Comparison of ENCODE assay signal across 19 cellular contexts in the genomic region with DNA sequence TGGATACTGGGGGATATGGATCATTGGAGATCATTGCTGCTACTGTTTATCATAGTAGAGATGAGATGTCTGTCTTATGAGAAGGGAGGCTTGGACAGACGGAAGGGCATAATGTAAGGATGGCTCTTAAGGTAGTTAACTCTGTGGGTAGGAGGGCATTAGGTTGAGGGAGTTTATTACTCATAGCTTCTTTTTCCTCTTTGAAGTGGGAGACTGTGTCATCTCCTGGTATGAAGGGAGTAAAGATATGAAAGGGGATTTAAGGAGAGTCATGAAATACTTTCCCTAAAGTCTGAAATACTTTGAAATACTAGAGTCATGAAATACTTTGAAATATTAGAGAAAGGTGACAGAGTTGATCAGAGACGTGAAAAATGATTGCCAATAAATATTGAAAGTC.
"Had no signal": no experiment of that assay in that cellular context is flagged by ENCODE, and none has a peak within 500 bp of the region (broad histone marks: within the 10 kb centered on the region; RNA-seq: fewer than 3 reads in every experiment).

No MANE protein-coding gene starts in this region.

- H3K27ac Mint-ChIP-seq: activated naive CD4-positive, alpha-beta T cell treated with anti-CD3 and anti-CD28 coated beads, Interleukin-2, amount 10 ng/mL, durations not matched to agents 7 days and 5 days; activated naive CD8-positive, alpha-beta T cell treated with anti-CD3 and anti-CD28 coated beads, Interleukin-2, amount 50 U/mL, for 24 hours; naive thymus-derived CD8-positive, alpha-beta T cell; stimulated activated effector memory CD8-positive, alpha-beta T cell treated with anti-CD3 and anti-CD28 coated beads, Interleukin-12 subunit alpha, Interleukin-12 subunit beta, amount 100 ng/mL, for 72 hours had no signal

- FAIRE-seq: bronchial epithelial cell, endothelial cell of umbilical vein had no signal

- H3K4me3 ChIP-seq: esophagus muscularis mucosa, lower lobe of right lung, right lobe of liver, stomach, upper lobe of left lung had no signal

- H3K36me3 Mint-ChIP-seq: activated naive CD4-positive, alpha-beta T cell treated with anti-CD3 and anti-CD28 coated beads, Interleukin-2, amount 10 ng/mL, durations not matched to agents 7 days and 5 days; stimulated activated effector memory CD8-positive, alpha-beta T cell treated with anti-CD3 and anti-CD28 coated beads, Interleukin-12 subunit alpha, Interleukin-12 subunit beta, amount 100 ng/mL, for 72 hours had no signal

- DNase-seq: activated CD4-positive, alpha-beta T cell treated with anti-CD3 and anti-CD28 coated beads, Interleukin-2, amount 50 U/mL, for 1 hour; activated CD8-positive, alpha-beta memory T cell treated with anti-CD3 and anti-CD28 coated beads, Interleukin-2, amount 50 U/mL, for 4 hours; activated naive CD4-positive, alpha-beta T cell treated with anti-CD3 and anti-CD28 coated beads, Interleukin-2, amount 10 ng/mL, durations not matched to agents 7 days and 5 days; activated naive CD8-positive, alpha-beta T cell treated with anti-CD3 and anti-CD28 coated beads, Interleukin-2, amount 50 U/mL, for 24 hours; activated T-cell treated with anti-CD3 and anti-CD28 coated beads, Interleukin-2, amount 50 U/mL, for 4 hours; cerebellar nuclear complex; effector memory CD4-positive, alpha-beta T cell; lower lobe of right lung; naive thymus-derived CD8-positive, alpha-beta T cell; right lobe of liver; stimulated activated CD4-positive, alpha-beta T cell treated with anti-CD3 and anti-CD28 coated beads, Interleukin-4, amount 100 ng/mL, for 24 hours; stomach; T1000; upper lobe of left lung had no signal

- H3K27ac ChIP-seq: esophagus muscularis mucosa, lower lobe of right lung, right lobe of liver, stomach, upper lobe of left lung had no signal

- H3K27me3 Mint-ChIP-seq: activated naive CD4-positive, alpha-beta T cell treated with anti-CD3 and anti-CD28 coated beads, Interleukin-2, amount 10 ng/mL, durations not matched to agents 7 days and 5 days had no signal

- H3K4me1 Mint-ChIP-seq: activated naive CD4-positive, alpha-beta T cell treated with anti-CD3 and anti-CD28 coated beads, Interleukin-2, amount 10 ng/mL, durations not matched to agents 7 days and 5 days; activated naive CD8-positive, alpha-beta T cell treated with anti-CD3 and anti-CD28 coated beads, Interleukin-2, amount 50 U/mL, for 24 hours; naive thymus-derived CD8-positive, alpha-beta T cell; stimulated activated effector memory CD8-positive, alpha-beta T cell treated with anti-CD3 and anti-CD28 coated beads, Interleukin-12 subunit alpha, Interleukin-12 subunit beta, amount 100 ng/mL, for 72 hours had no signal

- H3K9me3 ChIP-seq: esophagus muscularis mucosa, lower lobe of right lung, right lobe of liver, stomach, upper lobe of left lung had no signal

- H3K4me3 Mint-ChIP-seq: activated naive CD4-positive, alpha-beta T cell treated with anti-CD3 and anti-CD28 coated beads, Interleukin-2, amount 10 ng/mL, durations not matched to agents 7 days and 5 days; activated naive CD8-positive, alpha-beta T cell treated with anti-CD3 and anti-CD28 coated beads, Interleukin-2, amount 50 U/mL, for 24 hours; activated T-cell treated with anti-CD3 and anti-CD28 coated beads, Interleukin-2, amount 50 U/mL, for 4 hours; naive thymus-derived CD8-positive, alpha-beta T cell; stimulated activated effector memory CD8-positive, alpha-beta T cell treated with anti-CD3 and anti-CD28 coated beads, Interleukin-12 subunit alpha, Interleukin-12 subunit beta, amount 100 ng/mL, for 72 hours had no signal

- H3K27me3 ChIP-seq: esophagus muscularis mucosa, right lobe of liver, stomach, upper lobe of left lung had no signal

- H3K36me3 ChIP-seq: esophagus muscularis mucosa, lower lobe of right lung, right lobe of liver, stomach, upper lobe of left lung had no signal

- ATAC-seq: activated CD4-positive, CD25-positive, alpha-beta regulatory T cell treated with anti-CD3 and anti-CD28 coated beads, Interleukin-2, amount 50 U/mL, for 24 hours; activated naive CD8-positive, alpha-beta T cell treated with anti-CD3 and anti-CD28 coated beads, Interleukin-2, amount 50 U/mL, for 24 hours; activated T-cell treated with anti-CD3 and anti-CD28 coated beads, Interleukin-2, amount 50 U/mL, for 4 hours; lower lobe of right lung; naive thymus-derived CD8-positive, alpha-beta T cell; right lobe of liver; stimulated activated effector memory CD8-positive, alpha-beta T cell treated with anti-CD3 and anti-CD28 coated beads, Interleukin-12 subunit alpha, Interleukin-12 subunit beta, amount 100 ng/mL, for 72 hours had no signal

- H3K4me1 ChIP-seq: esophagus muscularis mucosa, lower lobe of right lung, right lobe of liver, stomach, upper lobe of left lung had no signal
